20 cellular contexts compared by ENCODE assay signal in the genomic region with DNA sequence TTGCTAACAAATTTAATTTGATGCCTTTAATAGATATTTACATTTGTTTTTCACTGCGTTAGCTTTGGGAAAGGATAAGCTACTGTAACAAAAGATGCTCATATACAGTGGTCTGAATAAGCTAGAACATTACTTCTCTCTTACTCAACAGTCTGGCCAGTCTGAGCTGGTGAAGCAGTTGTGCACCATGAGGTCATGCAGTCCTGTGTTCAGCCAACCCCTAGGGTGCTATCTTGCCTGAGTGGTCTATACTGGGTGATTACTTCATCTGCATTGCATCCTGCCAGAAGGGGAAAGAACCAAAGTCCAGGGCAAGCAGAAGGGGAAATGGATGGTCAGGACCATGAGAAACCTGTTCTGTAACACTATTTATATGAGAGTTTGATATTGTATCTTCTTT. TPM values are rescaled to one million over a fixed set of nuclear protein-coding genes. Genes with fewer than 3 reads are reported as not detected.
DNase-seq lines count a peak whose midpoint lies in the region; ATAC-seq, FAIRE-seq and TF ChIP-seq lines count a peak whose summit lies in the region.
"Had no signal": no experiment of that assay in that cellular context is flagged by ENCODE, and none has a peak within 500 bp of the region (broad histone marks: within the 10 kb centered on the region; RNA-seq: fewer than 3 reads in every experiment).

No MANE protein-coding gene starts in this region.

- FAIRE-seq in HTR-8/SVneo (lab: Jason Lieb, UNC): no peak

- H3K36me3 ChIP-seq in psoas muscle (ENCODE audit: insufficient read depth in 1 of 2, low read depth in 1 of 2): peaks cover 5 to 53% of the 10 kb centered on the region in 2 donors

- H3K27me3 ChIP-seq in psoas muscle (ENCODE audit: insufficient read depth in 3 of 3, low read length in 2 of 3): no peaks in the 10 kb centered on the region
- H3K27me3 ChIP-seq: neutrophil, thyroid gland had no signal

- TF ChIP-seq CTCF in astrocyte of the spinal cord (IDR thresholded peaks at IDR 0.05; ENCODE audit: low read depth, low read length): no peak
- TF ChIP-seq CTCF in glutamatergic neuron (IDR thresholded peaks at IDR 0.05; ENCODE audit: partially characterized antibody, unreplicated experiment): no peak
- no peak for TF ChIP-seq CTCF in psoas muscle (IDR thresholded peaks at IDR 0.05)

- DNase-seq in HuH-7.5 (ENCODE audit: low spot score) (peak; percentile 8), astrocyte of the spinal cord (ENCODE audit: low read depth, low spot score) (peak; percentile 54), glutamatergic neuron (peak; percentile 40), psoas muscle (peak in 1 of 2 donors; percentile 61), HTR-8/SVneo (ENCODE audit: insufficient read length, low spot score) (no peak), HT-29 (ENCODE audit: low spot score) (no peak)
- no peak for DNase-seq in stimulated activated CD4-positive, alpha-beta T cell treated with anti-CD3 and anti-CD28 coated beads, Interleukin-1b, Interleukin-23, amount 100 ng/mL, for 48 hours
- DNase-seq: activated effector memory CD4-positive, alpha-beta T cell treated with Interleukin-2 at 50 U/mL for 16 hours; aorta; C1 segment of cervical spinal cord; dermis blood vessel endothelial cell; DMS79; foreskin fibroblast; NCI-H1048; NCI-H2107; T-helper 1 cell; thyroid gland had no signal

- no peak overlapping the region for H3K27ac ChIP-seq in psoas muscle
- H3K27ac ChIP-seq: neutrophil, thyroid gland had no signal

- no peak overlapping the region for H3K4me3 Mint-ChIP-seq in glutamatergic neuron (ENCODE audit: unreplicated experiment)
- H3K4me3 Mint-ChIP-seq: mesothelial cell of epicardium had no signal

- no peaks in the 10 kb centered on the region for H3K36me3 Mint-ChIP-seq in glutamatergic neuron (ENCODE audit: unreplicated experiment)

- 29 to 56% (median 31%) methylated on average over 1 of the region's 1 CpG for WGBS in psoas muscle, 3 donors

- H3K9me3 Mint-ChIP-seq in glutamatergic neuron (ENCODE audit: unreplicated experiment): no peaks in the 10 kb centered on the region
- H3K9me3 Mint-ChIP-seq: mesothelial cell of epicardium had no signal

- ATAC-seq in psoas muscle: peak; percentile 87 to 89 (median 88)
- ATAC-seq in HG03457 (IDR thresholded peaks at IDR 0.05; ENCODE audit: unreplicated experiment): no peak

- intact Hi-C loops in psoas muscle (cut with DNase I): no loop called here

- in situ Hi-C loops in astrocyte of the spinal cord (cut with HindIII; ENCODE audit: low sequenced_read_pairs): no loop called here

- H3K9me3 ChIP-seq in psoas muscle: no peaks in the 10 kb centered on the region
- H3K9me3 ChIP-seq: neutrophil, thyroid gland had no signal

- peak overlapping the region; percentile 78 for H3K27ac Mint-ChIP-seq in glutamatergic neuron (ENCODE audit: unreplicated experiment)
- H3K27ac Mint-ChIP-seq: mesothelial cell of epicardium had no signal

- peaks cover 17% of the 10 kb centered on the region for H3K4me1 Mint-ChIP-seq in glutamatergic neuron (ENCODE audit: low read depth, unreplicated experiment)

- H3K4me3 ChIP-seq in astrocyte of the spinal cord (ENCODE audit: low read depth, low read length) (no peak overlapping the region), psoas muscle (no peak overlapping the region)
- H3K4me3 ChIP-seq: thyroid gland had no signal

- H3K4me1 ChIP-seq in psoas muscle: peaks cover 37% of the 10 kb centered on the region
- H3K4me1 ChIP-seq: thyroid gland had no signal

- no peaks in the 10 kb centered on the region for H3K27me3 Mint-ChIP-seq in glutamatergic neuron (ENCODE audit: unreplicated experiment)

RNA-seq across cellular contexts. Expression of gene ERCC5, which starts 31.5 kb away (rescaled TPM):
- total RNA-seq in glutamatergic neuron (ENCODE audit: unreplicated experiment): 40.8 TPM
- total RNA-seq in psoas muscle: 10 to 100 TPM; 21.0 to 31.0 (median 27.4) TPM
- polyA plus RNA-seq in psoas muscle: 10 to 100 TPM; 13.5 to 37.4 (median 23.3) TPM
- total RNA-seq in HT-29 (2014; rRNA removed; shearing (Covaris generic)): 33.1 and 33.8 TPM in 2 replicates

Comparison
In these comparisons a context has a peak if more than half of its experiments do, and no peak if none do; other contexts are left out.
1. DNase-seq: peak in HuH-7.5 (single experiment), astrocyte of the spinal cord (single experiment) and glutamatergic neuron (single experiment); none in HTR-8/SVneo (single experiment), stimulated activated CD4-positive, alpha-beta T cell treated with anti-CD3 and anti-CD28 coated beads, Interleukin-1b, Interleukin-23, amount 100 ng/mL, for 48 hours (single experiment) and HT-29 (single experiment).